In the genomic region with DNA sequence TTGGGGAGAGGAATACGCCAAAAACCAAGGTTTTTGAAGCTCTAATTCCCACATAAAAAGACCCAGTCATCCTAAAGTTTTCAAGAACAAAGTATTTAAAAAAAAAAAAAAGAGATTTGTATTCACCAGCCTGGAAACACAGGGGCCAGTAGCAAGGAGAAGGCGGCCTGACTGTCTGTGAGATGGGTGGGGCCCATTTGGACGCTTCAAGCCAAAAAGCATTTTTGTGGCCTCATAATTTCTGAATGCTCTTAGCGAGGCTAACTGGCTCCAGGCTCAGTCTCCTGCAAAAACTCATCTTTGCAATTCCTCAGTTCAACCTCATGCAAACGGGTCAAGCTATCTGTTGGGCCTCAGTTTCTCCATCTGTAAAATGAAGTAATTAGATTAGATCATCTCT, we compare ENCODE assay signal across 21 cellular contexts.
DNase-seq lines count a peak whose midpoint lies in the region; TF ChIP-seq lines count a peak whose summit lies in the region.
"Had no signal": no experiment of that assay in that cellular context is flagged by ENCODE, and none has a peak within 500 bp of the region (broad histone marks: within the 10 kb centered on the region; RNA-seq: fewer than 3 reads in every experiment).

No MANE protein-coding gene starts in this region.

- intact Hi-C loops in ascending aorta (cut with DNase I), result no loop called here

- TF ChIP-seq CTCF in AG10803 (conservative IDR thresholded peaks at IDR 0.05; ENCODE audit: low read length), result no peak
- TF ChIP-seq CTCF in VCaP (conservative IDR thresholded peaks at IDR 0.05), result no peak
- TF ChIP-seq CTCF in hepatocyte (IDR thresholded peaks at IDR 0.05; ENCODE audit: poor library complexity), result no peak
- no peak for TF ChIP-seq CTCF in ascending aorta (IDR thresholded peaks at IDR 0.05)

- DNase-seq in AG10803 (ENCODE audit: low read depth) (peak; percentile 73), GM04503 (ENCODE audit: low read depth) (peak; percentile 47), hepatocyte (ENCODE audit: low spot score) (peak; percentile 72), nucleus accumbens (lab: John Stamatoyannopoulos, UW) (no peak), ascending aorta (ENCODE audit: low spot score in 2 of 2) (no peak)
- DNase-seq in stimulated activated CD4-positive, alpha-beta T cell treated with anti-CD3 and anti-CD28 coated beads, Interleukin-4, amount 100 ng/mL, for 1 hour, result no peak
- no peak for DNase-seq in central memory CD4-positive, alpha-beta T cell
- DNase-seq: activated CD4-positive, alpha-beta memory T cell treated with anti-CD3 and anti-CD28 coated beads for 36 hours; activated CD4-positive, CD25-positive, alpha-beta regulatory T cell; activated effector memory CD4-positive, alpha-beta T cell treated with anti-CD3 and anti-CD28 coated beads, Interleukin-2, amount 50 U/mL, for 16 hours; activated T-cell treated with anti-CD3 and anti-CD28 coated beads for 4 hours; CD4-positive, alpha-beta memory T cell; IMR-90; NCI-H1436; NCI-H2171 treated with DMSO at 0.1 percent for 48 hours; NCI-H524 treated with DMSO at 0.1 percent for 48 hours; pancreas; sigmoid colon; substantia nigra had no signal

- H3K4me2 ChIP-seq in hepatocyte, result peak overlapping the region; percentile 70
- H3K4me2 ChIP-seq: GM23338 had no signal

- no peaks in the 10 kb centered on the region for H3K9me2 ChIP-seq in hepatocyte (replicated peaks; ENCODE audit: insufficient read depth)

- H4K20me1 ChIP-seq in hepatocyte (ENCODE audit: insufficient read depth, poor library complexity, severe bottlenecking), result no peaks in the 10 kb centered on the region

- H3K79me2 ChIP-seq in hepatocyte, result peaks cover 34% of the 10 kb centered on the region

- H3K27me3 ChIP-seq in hepatocyte (no peaks in the 10 kb centered on the region), ascending aorta (no peaks in the 10 kb centered on the region)

- H3K4me1 ChIP-seq in hepatocyte (ENCODE audit: insufficient read depth) (peaks cover 8% of the 10 kb centered on the region), ascending aorta (no peaks in the 10 kb centered on the region)
- H3K4me1 ChIP-seq: pancreas, sigmoid colon had no signal

- H3K27ac ChIP-seq in VCaP, result peak overlapping the region; percentile 93
- H3K27ac ChIP-seq in hepatocyte, result peak overlapping the region; percentile 91
- no peak overlapping the region for H3K27ac ChIP-seq in ascending aorta
- H3K27ac ChIP-seq: pancreas, sigmoid colon had no signal

- H3K9me3 ChIP-seq in hepatocyte (ENCODE audit: low read depth) (no peaks in the 10 kb centered on the region), ascending aorta (no peaks in the 10 kb centered on the region)
- H3K9me3 ChIP-seq: pancreas, sigmoid colon had no signal

- H3K36me3 ChIP-seq in hepatocyte (replicated peaks; ENCODE audit: insufficient read depth, low read depth) (no peaks in the 10 kb centered on the region), ascending aorta (no peaks in the 10 kb centered on the region)
- H3K36me3 ChIP-seq: pancreas, sigmoid colon had no signal

- no peak overlapping the region for H3K4me3 ChIP-seq in AG10803 (ENCODE audit: low read length)
- H3K4me3 ChIP-seq in hepatocyte, result no peak overlapping the region
- H3K4me3 ChIP-seq in ascending aorta, result no peak overlapping the region
- H3K4me3 ChIP-seq: GM23338, pancreas, sigmoid colon had no signal

- 43% methylated on average over 5 of the region's 5 CpGs for WGBS in hepatocyte (ENCODE audit: low lambda C conversion rate, missing lambda C conversion rate)

- no peak overlapping the region for H2AFZ ChIP-seq in hepatocyte
- H2AFZ ChIP-seq: GM23338 had no signal

Comparison
In these comparisons a context has a peak if more than half of its experiments do, and no peak if none do; other contexts are left out.
1. DNase-seq: peak in AG10803 (single experiment), GM04503 (single experiment) and hepatocyte (single experiment); none in nucleus accumbens (0 of 56), ascending aorta (0 of 2), stimulated activated CD4-positive, alpha-beta T cell treated with anti-CD3 and anti-CD28 coated beads, Interleukin-4, amount 100 ng/mL, for 1 hour (single experiment) and central memory CD4-positive, alpha-beta T cell (single experiment).
2. H3K27ac ChIP-seq: peak in VCaP (single experiment) and hepatocyte (single experiment); none in ascending aorta (0 of 2).